Comparison of ENCODE assay signal across 20 cellular contexts in genomic region chr21:36117276-36117675, GRCh38. TPM values are rescaled to one million over a fixed set of nuclear protein-coding genes. Genes with fewer than 3 reads are reported as not detected.
"Had no signal": no experiment of that assay in that cellular context is flagged by ENCODE, and none has a peak within 500 bp of the region (broad histone marks: within the 10 kb centered on the region; RNA-seq: fewer than 3 reads in every experiment).

No MANE protein-coding gene starts in this region.

- H3K9me3 ChIP-seq: tibial artery had no signal

- H3K4me3 ChIP-seq: cardiac muscle cell, lung, tibial artery had no signal

- H3K27ac ChIP-seq: cardiac muscle cell, tibial artery had no signal

- H3K27me3 ChIP-seq: cardiac muscle cell, tibial artery had no signal

- DNase-seq: activated B cell treated with CpG ODN at 0.5 μM for 24 hours; activated CD4-positive, alpha-beta memory T cell treated with anti-CD3 and anti-CD28 coated beads for 36 hours; activated CD4-positive, alpha-beta T cell treated with anti-CD3 and anti-CD28 coated beads for 4 hours; activated gamma-delta T cell treated with Interleukin-2 at 50 U/mL for 16 hours; activated T-cell treated with anti-CD3 and anti-CD28 coated beads for 4 hours; dermis blood vessel endothelial cell; effector memory CD8-positive, alpha-beta T cell; foreskin melanocyte; glutamatergic neuron; hypothalamus; islet precursor cell; retina; stimulated activated CD4-positive, alpha-beta T cell treated with anti-CD3 and anti-CD28 coated beads, Interleukin-12 subunit alpha, Interleukin-12 subunit beta, amount 100 ng/mL, for 4 hours; stimulated activated CD4-positive, alpha-beta T cell treated with anti-CD3 and anti-CD28 coated beads, Interleukin-1b, Interleukin-23, amount 100 ng/mL, for 48 hours; stimulated activated CD8-positive, alpha-beta memory T cell treated with anti-CD3 and anti-CD28 coated beads, Interleukin-4, amount 100 ng/mL, for 48 hours; stimulated activated naive CD4-positive, alpha-beta T cell; T-cell; tibial artery had no signal

- ATAC-seq: effector memory CD8-positive, alpha-beta T cell; T-cell had no signal

- H3K36me3 ChIP-seq: cardiac muscle cell, tibial artery had no signal

RNA-seq across cellular contexts. Expression of gene CBR3, which starts 17.6 kb away (rescaled TPM):
- total RNA-seq: cardiac muscle cell had no signal
- polyA plus RNA-seq: cardiac muscle cell had no signal
